ENCODE assay signal across 2 cellular contexts in genomic region chr5:156683509-156683908, GRCh38.
TF ChIP-seq lines count a peak whose summit lies in the region.

No MANE protein-coding gene starts in this region.

TF ChIP-seq in HepG2, 621 proteins besides CTCF, POLR2A, EP300 and RAD21 (continued from another document and continues in another):
- TF ChIP-seq ZNF142 (CRISPR knock-in tag; IDR thresholded peaks at IDR 0.05): no peak
- TF ChIP-seq USF2 (IDR thresholded peaks at IDR 0.05; ENCODE audit: low read depth, low read length): peak; percentile 65
- TF ChIP-seq USF2 (CRISPR knock-in tag; IDR thresholded peaks at IDR 0.05; ENCODE audit: borderline replicate concordance): no peak
- no peak for TF ChIP-seq ZNF691 (CRISPR knock-in tag; IDR thresholded peaks at IDR 0.05; ENCODE audit: borderline replicate concordance, low read depth)
- no peak for TF ChIP-seq ZNF790 (CRISPR knock-in tag; IDR thresholded peaks at IDR 0.05; ENCODE audit: borderline replicate concordance)
- no peak for TF ChIP-seq ELF3 (CRISPR knock-in tag; IDR thresholded peaks at IDR 0.05)
- no peak for TF ChIP-seq SMYD3 (CRISPR knock-in tag; IDR thresholded peaks at IDR 0.05)
- no peak for TF ChIP-seq LRRFIP1 (CRISPR knock-in tag; conservative IDR thresholded peaks at IDR 0.05)
- TF ChIP-seq GATAD1 (CRISPR knock-in tag; IDR thresholded peaks at IDR 0.05): no peak
- 0 out of 2 replicates have a peak, but pooled peaks have one; percentile 35 for TF ChIP-seq ZNF652 (CRISPR knock-in tag; IDR thresholded peaks at IDR 0.05; ENCODE audit: borderline replicate concordance, low read depth)
- TF ChIP-seq DRAP1 (CRISPR knock-in tag; IDR thresholded peaks at IDR 0.05): no peak

TF ChIP-seq in H1, 55 proteins besides CTCF, POLR2A, EP300 and RAD21:
- TF ChIP-seq USF2 (IDR thresholded peaks at IDR 0.05; ENCODE audit: low read length) (peak; percentile 26; the same call in 1 of the 2 replicates), SUZ12 (IDR thresholded peaks at IDR 0.05; ENCODE audit: low read length) (no peak)
